Comparison of ENCODE assay signal across 8 cellular contexts in genomic region chr1:10507111-10507879, GRCh38. TPM values are rescaled to one million over a fixed set of nuclear protein-coding genes. Genes with fewer than 3 reads are reported as not detected.
DNase-seq lines count a peak whose midpoint lies in the region; ATAC-seq and TF ChIP-seq lines count a peak whose summit lies in the region.

No MANE protein-coding gene starts in this region.

- H3K4me3 ChIP-seq in mesendoderm (ENCODE audit: low read length) (no peak overlapping the region), suprapubic skin (no peak overlapping the region)

- H4K8ac ChIP-seq in mesendoderm (ENCODE audit: low read depth, low read length): no peak overlapping the region

- no peak for ATAC-seq in GM19023 (IDR thresholded peaks at IDR 0.05; ENCODE audit: unreplicated experiment)

- H3K36me3 ChIP-seq in mesendoderm (ENCODE audit: control insufficient read depth, insufficient read depth, low read length): no peaks in the 10 kb centered on the region
- H3K36me3 ChIP-seq in suprapubic skin: no peaks in the 10 kb centered on the region

- H3K56ac ChIP-seq in mesendoderm (ENCODE audit: low read length): no peak overlapping the region

- peak; percentile 82 to 87 for TF ChIP-seq CTCF in suprapubic skin (IDR thresholded peaks at IDR 0.05)

- peak; percentile 75 for DNase-seq in DMS 273 treated with DMSO at 0.1 percent for 48 hours (lab: John Stamatoyannopoulos, UW)
- DNase-seq in HS-27A (ENCODE audit: low read depth): peak; percentile 54
- DNase-seq in NCI-H748 (lab: John Stamatoyannopoulos, UW; ENCODE audit: unreplicated experiment): peak; percentile 83
- DNase-seq in activated CD4-positive, alpha-beta T cell treated with anti-CD3 and anti-CD28 coated beads, Interleukin-2, amount 50 U/mL, for 1 hour: peak; percentile 53
- peak; percentile 23 for DNase-seq in effector CD8-positive, alpha-beta T cell (lab: John Stamatoyannopoulos, UW)
- DNase-seq in mesendoderm: peak; percentile 83
- no peak for DNase-seq in suprapubic skin (ENCODE audit: low spot score in 2 of 2)

- no peak overlapping the region for H3K4me2 ChIP-seq in mesendoderm (ENCODE audit: low read length)

- no peak overlapping the region for H2BK120ac ChIP-seq in mesendoderm (ENCODE audit: low read depth, low read length)

- H2BK5ac ChIP-seq in mesendoderm (ENCODE audit: low read length): no peak overlapping the region

- no peaks in the 10 kb centered on the region for H3K9me3 ChIP-seq in suprapubic skin

- H3K27ac ChIP-seq in mesendoderm (ENCODE audit: low read depth, low read length) (no peak overlapping the region), suprapubic skin (no peak overlapping the region)

- H3K18ac ChIP-seq in mesendoderm (ENCODE audit: low read length): no peak overlapping the region

- no peak overlapping the region for H3K23ac ChIP-seq in mesendoderm (ENCODE audit: low read length)

- H4K5ac ChIP-seq in mesendoderm (ENCODE audit: low read length): no peak overlapping the region

- WGBS in mesendoderm (ENCODE audit: extremely low coverage, insufficient coverage, low lambda C conversion rate): no CpG with 5 or more reads among the region's 17 CpGs
- 70% methylated on average over 17 of the region's 17 CpGs for WGBS in suprapubic skin

- no peak overlapping the region for H2AK5ac ChIP-seq in mesendoderm (ENCODE audit: low read length)

- no peak overlapping the region for H3K9ac ChIP-seq in mesendoderm (ENCODE audit: low read length)

- H3K79me1 ChIP-seq in mesendoderm (ENCODE audit: low read length): peaks cover 13% of the 10 kb centered on the region

- no peak overlapping the region for H2BK15ac ChIP-seq in mesendoderm (replicated peaks; ENCODE audit: low read depth)

- H3K27me3 ChIP-seq in mesendoderm (ENCODE audit: insufficient read depth, low read length, poor library complexity): no peaks in the 10 kb centered on the region
- no peaks in the 10 kb centered on the region for H3K27me3 ChIP-seq in suprapubic skin

- TF ChIP-seq POLR2A in suprapubic skin (IDR thresholded peaks at IDR 0.05): no peak

- no peak overlapping the region for H3K4ac ChIP-seq in mesendoderm (ENCODE audit: low read depth, low read length)

- no peak for TF ChIP-seq EP300 in suprapubic skin (IDR thresholded peaks at IDR 0.05)

- no peaks in the 10 kb centered on the region for H3K4me1 ChIP-seq in mesendoderm (ENCODE audit: control insufficient read depth, low read depth, low read length)
- H3K4me1 ChIP-seq in suprapubic skin: peaks cover 35% of the 10 kb centered on the region

- peaks cover 10% of the 10 kb centered on the region for H3K79me2 ChIP-seq in mesendoderm (ENCODE audit: control insufficient read depth, insufficient read depth, low read length)

RNA-seq across cellular contexts. Expression of gene PEX14, which starts 32.5 kb away (rescaled TPM):
- polyA plus RNA-seq in mesendoderm (2013, experiment 1 of 2): 17.6 TPM
- polyA plus RNA-seq in mesendoderm (2013, experiment 2 of 2): 18.4 TPM
- 10 to 100 TPM; 14.6 to 19.0 (median 17.6) TPM for total RNA-seq in suprapubic skin

RNA-seq across cellular contexts. Expression of gene DFFA, which starts 35.0 kb away (rescaled TPM):
- 58.7 TPM for polyA plus RNA-seq in mesendoderm (2013, experiment 1 of 2)
- polyA plus RNA-seq in mesendoderm (2013, experiment 2 of 2): 61.6 TPM
- 10 to 100 TPM; 16.4 to 21.3 (median 20.2) TPM for total RNA-seq in suprapubic skin

RNA-seq across cellular contexts. Expression of gene CORT, which starts 57.5 kb away (rescaled TPM):
- polyA plus RNA-seq in mesendoderm (2013, experiment 1 of 2): 0.34 TPM
- polyA plus RNA-seq in mesendoderm (2013, experiment 2 of 2): 0.36 TPM
- not detected for total RNA-seq in suprapubic skin

Comparison
In these comparisons a context has a peak if more than half of its experiments do, and no peak if none do; other contexts are left out.
1. DNase-seq: peak in DMS 273 treated with DMSO at 0.1 percent for 48 hours (single experiment), HS-27A (single experiment), NCI-H748 (single experiment), activated CD4-positive, alpha-beta T cell treated with anti-CD3 and anti-CD28 coated beads, Interleukin-2, amount 50 U/mL, for 1 hour (single experiment), effector CD8-positive, alpha-beta T cell (single experiment) and mesendoderm (single experiment); none in suprapubic skin (0 of 2).